8 cellular contexts compared by ENCODE assay signal in genomic region chr19:19490247-19490968, GRCh38. TPM values are rescaled to one million over a fixed set of nuclear protein-coding genes. Genes with fewer than 3 reads are reported as not detected.
DNase-seq lines count a peak whose midpoint lies in the region; ATAC-seq and TF ChIP-seq lines count a peak whose summit lies in the region.

No MANE protein-coding gene starts in this region.

- no peak overlapping the region for H2AFZ ChIP-seq in neuronal stem cell (ENCODE audit: low read length)

- H3K9me3 Mint-ChIP-seq in stimulated activated naive CD8-positive, alpha-beta T cell treated with anti-CD3 and anti-CD28 coated beads, Interleukin-15, amount 100 ng/mL, for 72 hours, result no peaks in the 10 kb centered on the region

- H2BK5ac ChIP-seq in neuronal stem cell (ENCODE audit: low read length), result no peak overlapping the region

- TF ChIP-seq CTCF in LNCaP clone FGC (IDR thresholded peaks at IDR 0.05; ENCODE audit: control insufficient read depth, extremely low read depth, insufficient read depth) (peak; percentile 94), fibroblast of villous mesenchyme (IDR thresholded peaks at IDR 0.05; ENCODE audit: insufficient read depth, low read depth, low read length) (peak; percentile 78)

- H3K27me3 ChIP-seq in SJCRH30 (no peaks in the 10 kb centered on the region), neuronal stem cell (ENCODE audit: control insufficient read depth in 3 of 3, insufficient read depth in 3 of 3, low read depth in 1 of 3, low read length in 3 of 3) (no peaks in the 10 kb centered on the region)

- H3K9me3 ChIP-seq in SJCRH30 (replicated peaks) (no peaks in the 10 kb centered on the region), neuronal stem cell (replicated peaks in 1 of 2; ENCODE audit: control insufficient read depth in 2 of 2, insufficient read depth in 1 of 2, low read depth in 1 of 2, low read length in 2 of 2) (no peaks in the 10 kb centered on the region)

- H3K4me3 Mint-ChIP-seq in stimulated activated naive CD8-positive, alpha-beta T cell treated with anti-CD3 and anti-CD28 coated beads, Interleukin-15, amount 100 ng/mL, for 72 hours, result peak overlapping the region; percentile 15 to 69

- H4K91ac ChIP-seq in neuronal stem cell (ENCODE audit: low read depth, low read length, poor library complexity), result no peak overlapping the region

- H3K27me3 Mint-ChIP-seq in stimulated activated naive CD8-positive, alpha-beta T cell treated with anti-CD3 and anti-CD28 coated beads, Interleukin-15, amount 100 ng/mL, for 72 hours, result no peaks in the 10 kb centered on the region

- no peak overlapping the region for H2BK15ac ChIP-seq in neuronal stem cell (ENCODE audit: low read length)

- peak; percentile 90 for DNase-seq in ELF-1 (ENCODE audit: low read depth, low spot score)
- DNase-seq in LNCaP clone FGC (ENCODE audit: low read depth), result peak; percentile 51
- peak; percentile 75 to 88 for DNase-seq in SJCRH30
- DNase-seq in activated gamma-delta T cell treated with anti-CD3 and anti-CD28 coated beads, Interleukin-2, amount 50 U/mL, for 16 hours (ENCODE audit: low read depth), result peak; percentile 73
- peak; percentile 83 for DNase-seq in fibroblast of villous mesenchyme (ENCODE audit: low read depth)
- DNase-seq in neuronal stem cell (ENCODE audit: low spot score), result peak; percentile 85
- DNase-seq in stimulated activated naive CD8-positive, alpha-beta T cell treated with anti-CD3 and anti-CD28 coated beads, Interleukin-15, amount 100 ng/mL, for 72 hours, result peak; percentile 76 to 81

- no peak overlapping the region for H4K8ac ChIP-seq in neuronal stem cell (ENCODE audit: low read depth, low read length)

- H3K4ac ChIP-seq in neuronal stem cell (ENCODE audit: low read length), result no peak overlapping the region

- H3K27ac ChIP-seq in SJCRH30, result no peak overlapping the region
- peak overlapping the region; percentile 33 for H3K27ac ChIP-seq in neuronal stem cell (replicated peaks; ENCODE audit: low read length)

- no peak overlapping the region for H3K9ac ChIP-seq in neuronal stem cell (ENCODE audit: low read depth, low read length, poor library complexity)

- WGBS in neuronal stem cell (ENCODE audit: extremely low coverage in 2 of 2, insufficient read length in 2 of 2, insufficient replicate concordance in 1 of 2), 2 donors, result no CpG with 5 or more reads among the region's 19 CpGs

- H3K4me2 ChIP-seq in neuronal stem cell (ENCODE audit: insufficient read depth, low read length, poor library complexity, severe bottlenecking), result no peak overlapping the region

- H3K4me3 ChIP-seq in LNCaP clone FGC (ENCODE audit: low read depth, low read length) (no peak overlapping the region), SJCRH30 (no peak overlapping the region), fibroblast of villous mesenchyme (ENCODE audit: low read depth, low read length) (no peak overlapping the region), neuronal stem cell (ENCODE audit: low read length in 2 of 2) (no peak overlapping the region)

- no peak overlapping the region for H3K14ac ChIP-seq in neuronal stem cell (ENCODE audit: low read length)

- peak overlapping the region; percentile 98 for H3K27ac Mint-ChIP-seq in stimulated activated naive CD8-positive, alpha-beta T cell treated with anti-CD3 and anti-CD28 coated beads, Interleukin-15, amount 100 ng/mL, for 72 hours

- H2BK120ac ChIP-seq in neuronal stem cell (ENCODE audit: low read depth, low read length), result no peak overlapping the region

- no peak overlapping the region for H2AK5ac ChIP-seq in neuronal stem cell (ENCODE audit: low read depth, low read length)

- H3K36me3 ChIP-seq in SJCRH30, result peaks cover 34% of the 10 kb centered on the region
- peaks cover 26 to 60% of the 10 kb centered on the region in 2 donors for H3K36me3 ChIP-seq in neuronal stem cell (replicated peaks in 1 of 2; ENCODE audit: control insufficient read depth in 2 of 2, insufficient read depth in 2 of 2, low read length in 2 of 2)

- H3K4me1 Mint-ChIP-seq in stimulated activated naive CD8-positive, alpha-beta T cell treated with anti-CD3 and anti-CD28 coated beads, Interleukin-15, amount 100 ng/mL, for 72 hours, result peaks cover 70% of the 10 kb centered on the region

- H2BK12ac ChIP-seq in neuronal stem cell (ENCODE audit: low read length), result no peak overlapping the region

- H3K23ac ChIP-seq in neuronal stem cell (ENCODE audit: low read depth, low read length, poor library complexity), result no peak overlapping the region

- peak; percentile 19 for ATAC-seq in stimulated activated naive CD8-positive, alpha-beta T cell treated with anti-CD3 and anti-CD28 coated beads, Interleukin-15, amount 100 ng/mL, for 72 hours
- no peak for ATAC-seq in GM21825 (IDR thresholded peaks at IDR 0.05; ENCODE audit: unreplicated experiment)

- peaks cover 25% of the 10 kb centered on the region for H3K79me1 ChIP-seq in neuronal stem cell (ENCODE audit: low read depth, low read length)

- H3K18ac ChIP-seq in neuronal stem cell (ENCODE audit: low read length), result no peak overlapping the region

- H3K4me1 ChIP-seq in SJCRH30 (peaks cover 22% of the 10 kb centered on the region; the same call in 1 of the 2 replicates), neuronal stem cell (ENCODE audit: control insufficient read depth in 2 of 2, insufficient read depth in 1 of 2, low read depth in 1 of 2, low read length in 2 of 2) (peaks cover 28 to 35% of the 10 kb centered on the region in 2 donors)

RNA-seq across cellular contexts. Expression of gene TSSK6, which starts 24.9 kb away (rescaled TPM):
- total RNA-seq in SJCRH30 (2014; rRNA removed; shearing (Covaris generic)), result 1.7 and 1.8 TPM in 2 replicates
- total RNA-seq in fibroblast of villous mesenchyme, result 1.3 and 2.3 TPM in 2 replicates
- polyA plus RNA-seq in neuronal stem cell (2013, experiment 1 of 2), result 2.3 TPM
- polyA plus RNA-seq in neuronal stem cell (2013, experiment 2 of 2), result 2.2 TPM

RNA-seq across cellular contexts. Expression of gene NDUFA13, which starts 25.6 kb away (rescaled TPM):
- total RNA-seq in SJCRH30 (2014; rRNA removed; shearing (Covaris generic)), result 158 and 210 TPM in 2 replicates
- 199 and 205 TPM in 2 replicates for total RNA-seq in fibroblast of villous mesenchyme
- polyA plus RNA-seq in neuronal stem cell (2013, experiment 1 of 2), result 218 TPM
- polyA plus RNA-seq in neuronal stem cell (2013, experiment 2 of 2), result 213 TPM

RNA-seq across cellular contexts. Expression of gene YJEFN3, which starts 38.3 kb away (rescaled TPM):
- 1.0 and 1.9 TPM in 2 replicates for total RNA-seq in SJCRH30 (2014; rRNA removed; shearing (Covaris generic))
- total RNA-seq in fibroblast of villous mesenchyme, result 0.43 and 0.64 TPM in 2 replicates
- polyA plus RNA-seq in neuronal stem cell (2013, experiment 1 of 2), result 10.9 TPM
- 9.9 TPM for polyA plus RNA-seq in neuronal stem cell (2013, experiment 2 of 2)

RNA-seq across cellular contexts. Expression of gene CILP2, which starts 47.7 kb away (rescaled TPM):
- 0.94 and 1.1 TPM in 2 replicates for total RNA-seq in SJCRH30 (2014; rRNA removed; shearing (Covaris generic))
- under 0.01 and 0.43 TPM in 2 replicates for total RNA-seq in fibroblast of villous mesenchyme
- 2.0 TPM for polyA plus RNA-seq in neuronal stem cell (2013, experiment 1 of 2)
- polyA plus RNA-seq in neuronal stem cell (2013, experiment 2 of 2), result 2.1 TPM
